Comparison of ENCODE assay signal across 8 cellular contexts in the genomic region with DNA sequence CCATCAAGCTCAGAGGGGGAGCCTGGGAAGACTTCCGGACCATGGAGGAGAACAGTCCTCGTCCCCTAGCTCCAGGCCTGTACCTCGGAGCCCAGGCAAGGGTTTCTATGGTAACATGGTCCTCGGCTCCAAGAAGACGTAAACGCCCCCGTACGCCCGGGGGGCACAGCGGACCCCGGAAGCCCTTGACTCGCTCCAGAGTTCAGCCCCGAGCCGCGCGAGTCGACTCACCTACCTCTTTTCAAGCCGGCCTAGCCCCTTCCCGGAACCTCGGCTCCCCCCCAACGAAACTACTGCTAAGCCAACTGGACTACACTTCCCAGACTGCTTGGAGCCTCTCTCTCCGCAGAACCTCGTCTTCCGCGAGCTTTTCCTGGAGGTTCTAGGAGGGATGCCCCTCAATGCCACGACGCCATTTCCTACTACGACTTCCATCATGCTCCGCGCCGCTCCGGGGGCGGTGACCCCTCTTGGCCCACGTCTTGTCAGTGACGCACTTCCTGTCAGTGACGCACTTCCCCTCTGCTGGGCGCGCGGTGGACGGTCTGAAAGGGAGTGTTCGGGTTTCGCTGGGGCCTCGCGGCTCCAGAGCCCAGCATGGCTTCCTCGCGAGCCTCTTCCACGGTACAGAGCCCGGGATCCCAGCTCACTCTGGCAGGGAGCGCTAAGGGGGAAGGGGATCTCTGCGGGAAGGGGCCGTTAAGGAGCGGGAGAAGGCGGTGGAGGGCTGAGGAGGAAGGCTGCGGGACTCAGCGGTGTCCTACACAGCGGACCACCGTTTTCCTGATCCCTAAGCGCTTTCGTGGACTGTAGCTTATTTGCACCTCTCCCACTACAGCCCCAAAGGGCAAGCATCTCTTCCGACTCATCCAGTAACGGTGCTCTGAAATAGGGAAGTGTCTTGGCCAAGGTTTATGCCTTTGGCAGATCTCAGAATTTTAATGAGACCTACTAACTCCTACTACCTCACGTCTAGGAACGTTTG.
A peak's percentile ranks its signal among the peaks of the same experiment; 100 is the strongest.
DNase-seq lines count a peak whose midpoint lies in the region; ATAC-seq and TF ChIP-seq lines count a peak whose summit lies in the region.

A gene (minus strand): TSS at position 426 of the 985 bp plus-strand sequence. CDS start 3,065 bp downstream, outside the sequence.
A gene (plus strand): TSS at position 512 of the 985 bp plus-strand sequence. CDS start 86 bp downstream, at position 598.

- H3K4me1 ChIP-seq in OCI-LY1 (ENCODE audit: insufficient read depth, low read length, severe bottlenecking) = peaks cover 15% of the 10 kb centered on the region

- no peaks in the 10 kb centered on the region for H3K9me3 ChIP-seq in OCI-LY1 (ENCODE audit: low read length)

- DNase-seq in DMS 273 (lab: John Stamatoyannopoulos, UW; ENCODE audit: unreplicated experiment) (peak; percentile 99), HuH-7 (ENCODE audit: low spot score) (peak; percentile 86), epidermal melanocyte (ENCODE audit: insufficient read length, low spot score) (peak; percentile 92), middle frontal gyrus (ENCODE audit: extremely low spot score, low spot score) (peak; percentile 93)
- peak; percentile 96 for DNase-seq in activated CD8-positive, alpha-beta memory T cell treated with anti-CD3 and anti-CD28 coated beads, Interleukin-2, amount 50 U/mL, for 4 hours
- peak; percentile 91 to 95 for DNase-seq in stimulated activated CD8-positive, alpha-beta memory T cell treated with anti-CD3 and anti-CD28 coated beads, Interleukin-2, amount 100 ng/mL, for 48 hours (ENCODE audit: low read depth in 2 of 2)

- no peaks in the 10 kb centered on the region for H4K20me1 ChIP-seq in OCI-LY1 (ENCODE audit: insufficient read depth, low read length)

- H3K4me2 ChIP-seq in OCI-LY1 (ENCODE audit: low read length) = peak within 1 kb of the TSS; percentile 86

- no peaks in the 10 kb centered on the region for H3K9me2 ChIP-seq in OCI-LY1 (ENCODE audit: low read depth, low read length)

- peak; percentile 94 for ATAC-seq in GM21526 (IDR thresholded peaks at IDR 0.05; ENCODE audit: low FRiP score, unreplicated experiment)

- no peak for TF ChIP-seq CTCF in OCI-LY1 (IDR thresholded peaks at IDR 0.05; ENCODE audit: low read length)

- peaks cover 9% of the 10 kb centered on the region for H3K79me2 ChIP-seq in OCI-LY1 (ENCODE audit: insufficient read depth, low read length)

- H3K4me3 ChIP-seq in OCI-LY1 (ENCODE audit: low read depth, low read length, poor library complexity, severe bottlenecking) = peak within 1 kb of the TSS; percentile 97

- peak within 1 kb of the TSS; percentile 86 for H3K9ac ChIP-seq in OCI-LY1 (ENCODE audit: low read length)

- no peaks in the 10 kb centered on the region for H3K27me3 ChIP-seq in OCI-LY1 (ENCODE audit: insufficient read depth, low read length)

- H3F3A ChIP-seq in OCI-LY1 (ENCODE audit: insufficient read depth, low read length) = no peaks in the 10 kb centered on the region

- H3K27ac ChIP-seq in OCI-LY1 (ENCODE audit: low read depth, low read length, poor library complexity, severe bottlenecking) = peak within 1 kb of the TSS; percentile 63

- H3K36me3 ChIP-seq in OCI-LY1 (ENCODE audit: insufficient read depth, low read length) = peaks cover 64% of the 10 kb centered on the region

- 0 out of 2 replicates have a peak within 1 kb of the TSS, but pooled peaks have one; percentile 15 for H2AFZ ChIP-seq in OCI-LY1 (ENCODE audit: low read length)

Comparison
In these comparisons a context has a peak if more than half of its experiments do, and no peak if none do; other contexts are left out.
1. Peak in every context shown above with its lines: DNase-seq, ATAC-seq, H3K4me3 ChIP-seq and H3K27ac ChIP-seq.